Comparison of ENCODE assay signal across 2 cellular contexts in genomic region chrX:1682501-1682900, GRCh38.
TF ChIP-seq lines count a peak whose summit lies in the region.

No MANE protein-coding gene starts in this region.

TF ChIP-seq in WTC11, 78 proteins besides CTCF, POLR2A, EP300 and RAD21:
- TF ChIP-seq ZNF512 (CRISPR knock-in tag; IDR thresholded peaks at IDR 0.05; ENCODE audit: borderline replicate concordance) = 0 out of 2 replicates have a peak, but pooled peaks have one; percentile 75

TF ChIP-seq in K562, 482 proteins besides CTCF, POLR2A, EP300 and RAD21:
- TF ChIP-seq ZNF146 (CRISPR knock-in tag; IDR thresholded peaks at IDR 0.05; ENCODE audit: unreplicated experiment) = peak; percentile 54
TF ChIP-seq in K562: peak in this region for 1; not testable (repeated sequence) for 481.
